8 cellular contexts compared by ENCODE assay signal in genomic region chr7:105012503-105013282, GRCh38. TPM values are rescaled to one million over a fixed set of nuclear protein-coding genes. Genes with fewer than 3 reads are reported as not detected.
DNase-seq lines count a peak whose midpoint lies in the region; ATAC-seq and TF ChIP-seq lines count a peak whose summit lies in the region.

No MANE protein-coding gene starts in this region.

- H3K27ac Mint-ChIP-seq in activated B cell treated with CpG ODN at 0.5 μM for 24 hours (peak overlapping the region; percentile 100), immature natural killer cell (peak overlapping the region; percentile 99 to 100 (median 100))

- intact Hi-C loops in activated B cell treated with CpG ODN at 0.5 μM for 24 hours (cut with micrococcal nuclease), result loop anchor here (1.0 to 10.0 kb wide), 10 partner anchors 29 to 1938 kb away; partner anchors contain the start of genes ARMC10, FBXL13, PUS7 and RINT1

- H3K4me3 Mint-ChIP-seq in activated B cell treated with CpG ODN at 0.5 μM for 24 hours (peak overlapping the region; percentile 96), immature natural killer cell (peak overlapping the region; percentile 97 to 100 (median 98))

- peak overlapping the region; percentile 100 for H3K27ac ChIP-seq in caudate nucleus (ENCODE audit: low read depth, low read length)

- peak; percentile 77 for TF ChIP-seq POLR2A in GM18951 (IDR thresholded peaks at IDR 0.05; ENCODE audit: extremely low read depth, insufficient read depth, insufficient read length)

- peak; percentile 75 for ATAC-seq in HG03175 (IDR thresholded peaks at IDR 0.05; ENCODE audit: unreplicated experiment)
- ATAC-seq in activated B cell treated with CpG ODN at 0.5 μM for 24 hours (ENCODE audit: low read depth), result peak; percentile 71

- H3K4me1 Mint-ChIP-seq in activated B cell treated with CpG ODN at 0.5 μM for 24 hours (peaks cover 54% of the 10 kb centered on the region), immature natural killer cell (peaks cover 58 to 72% of the 10 kb centered on the region in 2 donors)

- POLR2A ChIA-PET in activated B cell treated with CpG ODN at 0.5 μM for 24 hours (lab: Charles Lee), result interaction anchor here (0.6 to 14.0 kb wide), 35 partner anchors 10 to 1863 kb away, joined by 3 to 545 read pairs (median 5); partner anchors contain the start of genes NAMPT and RINT1

- DNase-seq in AG08396 (ENCODE audit: low spot score) (peak; percentile 96), NCI-H2227 treated with DMSO at 0.1 percent for 48 hours (lab: John Stamatoyannopoulos, UW) (peak; percentile 98), activated B cell treated with CpG ODN at 0.5 μM for 24 hours (peak; percentile 98), caudate nucleus (lab: John Stamatoyannopoulos, UW) (peak; percentile 77 to 99 (median 98)), immature natural killer cell (peak; percentile 100), smooth muscle cell of the brain vasculature (ENCODE audit: low read depth, low spot score) (peak; percentile 94)

- no peaks in the 10 kb centered on the region for H3K9me3 Mint-ChIP-seq in activated B cell treated with CpG ODN at 0.5 μM for 24 hours
- H3K9me3 Mint-ChIP-seq in immature natural killer cell, result peaks cover 0 to 5% (median 0%) of the 10 kb centered on the region in 6 donors

- peaks cover 83% of the 10 kb centered on the region for H3K36me3 Mint-ChIP-seq in activated B cell treated with CpG ODN at 0.5 μM for 24 hours (ENCODE audit: low read depth)
- H3K36me3 Mint-ChIP-seq in immature natural killer cell, result peaks cover 0 to 15% (median 7%) of the 10 kb centered on the region in 3 donors

- H3K27me3 Mint-ChIP-seq in activated B cell treated with CpG ODN at 0.5 μM for 24 hours (no peaks in the 10 kb centered on the region), immature natural killer cell (ENCODE audit: low read depth in 3 of 3) (peaks cover 36 to 55% (median 48%) of the 10 kb centered on the region in 3 donors)

- in situ Hi-C loops in GM18951 (cut with MboI; ENCODE audit: low sequenced_read_pairs, unreplicated experiment), result no loop called here

- CTCF ChIA-PET in activated B cell treated with CpG ODN at 0.5 μM for 24 hours (lab: Charles Lee), result interaction anchor here (5.6 to 8.4 kb wide), 2 partner anchors 29 to 30 kb away, joined by 55 to 67 read pairs; no protein-coding TSS in a partner anchor

- TF ChIP-seq CTCF in activated B cell treated with CpG ODN at 0.5 μM for 24 hours (IDR thresholded peaks at IDR 0.05), result no peak

RNA-seq across cellular contexts. Expression of gene KMT2E, which starts 1.3 kb away (rescaled TPM):
- total RNA-seq in activated B cell treated with CpG ODN at 0.5 μM for 24 hours, result 164 and 183 TPM in 2 replicates
- polyA plus RNA-seq in immature natural killer cell, result 100 to 1,000 TPM in 2 of 3 donors, 10 to 100 TPM in 1; 74.3 to 234 (median 114) TPM

Comparison
In these comparisons a context has a peak if more than half of its experiments do, and no peak if none do; other contexts are left out.
1. Peak in every context shown above with its lines: DNase-seq, ATAC-seq and H3K27ac ChIP-seq.